In the genomic region with DNA sequence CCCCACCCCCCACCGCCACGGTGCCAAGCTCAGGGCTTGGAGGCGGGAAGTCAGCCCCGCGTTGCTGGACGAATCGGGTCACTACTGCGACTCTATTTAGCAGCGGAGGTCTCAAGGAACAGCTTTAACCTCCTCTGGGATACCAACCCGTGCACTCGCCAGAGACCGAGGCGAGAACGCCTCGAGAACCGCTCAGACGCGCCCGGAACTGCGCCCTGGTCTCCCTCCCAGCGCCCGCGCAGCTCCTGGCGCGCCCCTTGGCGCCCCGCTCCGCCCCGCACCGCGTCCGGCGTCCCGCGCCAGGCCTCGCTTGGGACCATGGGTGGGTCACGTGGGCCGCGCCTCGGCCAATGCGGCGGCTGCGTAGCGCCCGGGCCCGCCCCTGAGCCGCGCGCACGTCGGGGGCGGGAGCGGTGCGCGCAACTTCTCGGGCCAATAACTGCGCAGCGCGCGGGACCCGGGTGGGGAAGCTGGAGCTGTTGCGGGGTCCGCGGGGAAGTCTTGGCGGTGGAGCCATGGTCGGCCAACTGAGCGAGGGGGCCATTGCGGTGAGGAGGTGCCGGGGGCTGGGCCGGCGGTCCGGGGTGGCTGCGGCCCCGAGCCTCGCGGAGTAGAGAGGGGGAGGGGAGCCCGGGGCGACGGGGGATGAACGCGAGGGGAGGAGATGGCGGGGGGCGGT, we compare ENCODE assay signal across 1 cellular context.
TF ChIP-seq lines count a peak whose summit lies in the region.

Gene RPA1 (plus strand): TSS at position 427 of the 679 bp plus-strand sequence. CDS start 89 bp downstream, at position 516.
A gene with protein sequence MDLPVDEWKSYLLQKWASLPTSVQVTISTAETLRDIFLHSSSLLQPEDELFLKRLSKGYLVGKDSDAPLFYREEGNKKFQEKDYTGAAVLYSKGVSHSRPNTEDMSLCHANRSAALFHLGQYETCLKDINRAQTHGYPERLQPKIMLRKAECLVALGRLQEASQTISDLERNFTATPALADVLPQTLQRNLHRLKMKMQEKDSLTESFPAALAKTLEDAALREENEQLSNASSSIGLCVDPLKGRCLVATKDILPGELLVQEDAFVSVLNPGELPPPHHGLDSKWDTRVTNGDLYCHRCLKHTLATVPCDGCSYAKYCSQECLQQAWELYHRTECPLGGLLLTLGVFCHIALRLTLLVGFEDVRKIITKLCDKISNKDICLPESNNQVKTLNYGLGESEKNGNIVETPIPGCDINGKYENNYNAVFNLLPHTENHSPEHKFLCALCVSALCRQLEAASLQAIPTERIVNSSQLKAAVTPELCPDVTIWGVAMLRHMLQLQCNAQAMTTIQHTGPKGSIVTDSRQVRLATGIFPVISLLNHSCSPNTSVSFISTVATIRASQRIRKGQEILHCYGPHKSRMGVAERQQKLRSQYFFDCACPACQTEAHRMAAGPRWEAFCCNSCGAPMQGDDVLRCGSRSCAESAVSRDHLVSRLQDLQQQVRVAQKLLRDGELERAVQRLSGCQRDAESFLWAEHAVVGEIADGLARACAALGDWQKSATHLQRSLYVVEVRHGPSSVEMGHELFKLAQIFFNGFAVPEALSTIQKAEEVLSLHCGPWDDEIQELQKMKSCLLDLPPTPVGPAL (minus strand): TSS at position 324 of the 679 bp plus-strand sequence. CDS start 1,908 bp downstream, outside the sequence.

TF ChIP-seq in K562, 482 proteins besides CTCF, POLR2A, EP300 and RAD21 (continues in another document):
- TF ChIP-seq SIN3B (IDR thresholded peaks at IDR 0.05; ENCODE audit: low read depth): peak; percentile 51; the same call in 1 of the 2 replicates
- TF ChIP-seq HNRNPL (IDR thresholded peaks at IDR 0.05; ENCODE audit: low read depth, low read length): no peak
- TF ChIP-seq USF2 (CRISPR knock-in tag; IDR thresholded peaks at IDR 0.05): peak; percentile 91
- TF ChIP-seq, protein P1, sequence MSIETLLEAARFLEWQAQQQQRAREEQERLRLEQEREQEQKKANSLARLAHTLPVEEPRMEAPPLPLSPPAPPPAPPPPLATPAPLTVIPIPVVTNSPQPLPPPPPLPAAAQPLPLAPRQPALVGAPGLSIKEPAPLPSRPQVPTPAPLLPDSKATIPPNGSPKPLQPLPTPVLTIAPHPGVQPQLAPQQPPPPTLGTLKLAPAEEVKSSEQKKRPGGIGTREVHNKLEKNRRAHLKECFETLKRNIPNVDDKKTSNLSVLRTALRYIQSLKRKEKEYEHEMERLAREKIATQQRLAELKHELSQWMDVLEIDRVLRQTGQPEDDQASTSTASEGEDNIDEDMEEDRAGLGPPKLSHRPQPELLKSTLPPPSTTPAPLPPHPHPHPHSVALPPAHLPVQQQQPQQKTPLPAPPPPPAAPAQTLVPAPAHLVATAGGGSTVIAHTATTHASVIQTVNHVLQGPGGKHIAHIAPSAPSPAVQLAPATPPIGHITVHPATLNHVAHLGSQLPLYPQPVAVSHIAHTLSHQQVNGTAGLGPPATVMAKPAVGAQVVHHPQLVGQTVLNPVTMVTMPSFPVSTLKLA (conservative IDR thresholded peaks at IDR 0.05): peak; percentile 23 to 50; a peak in 2 of 4 replicates
- TF ChIP-seq, protein P2, sequence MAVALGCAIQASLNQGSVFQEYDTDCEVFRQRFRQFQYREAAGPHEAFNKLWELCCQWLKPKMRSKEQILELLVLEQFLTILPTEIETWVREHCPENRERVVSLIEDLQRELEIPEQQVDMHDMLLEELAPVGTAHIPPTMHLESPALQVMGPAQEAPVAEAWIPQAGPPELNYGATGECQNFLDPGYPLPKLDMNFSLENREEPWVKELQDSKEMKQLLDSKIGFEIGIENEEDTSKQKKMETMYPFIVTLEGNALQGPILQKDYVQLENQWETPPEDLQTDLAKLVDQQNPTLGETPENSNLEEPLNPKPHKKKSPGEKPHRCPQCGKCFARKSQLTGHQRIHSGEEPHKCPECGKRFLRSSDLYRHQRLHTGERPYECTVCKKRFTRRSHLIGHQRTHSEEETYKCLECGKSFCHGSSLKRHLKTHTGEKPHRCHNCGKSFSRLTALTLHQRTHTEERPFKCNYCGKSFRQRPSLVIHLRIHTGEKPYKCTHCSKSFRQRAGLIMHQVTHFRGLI (CRISPR knock-in tag; IDR thresholded peaks at IDR 0.05): no peak
- no peak for TF ChIP-seq WHSC1 (IDR thresholded peaks at IDR 0.05; ENCODE audit: low read length)
- no peak for TF ChIP-seq ZNF668 (CRISPR knock-in tag; IDR thresholded peaks at IDR 0.05)
- TF ChIP-seq ZNF707 (CRISPR knock-in tag; conservative IDR thresholded peaks at IDR 0.05): no peak
- no peak for TF ChIP-seq ZNF282 (CRISPR knock-in tag; IDR thresholded peaks at IDR 0.05)
- peak in 2 of 3 experiments; percentile 23 to 46 for TF ChIP-seq YY1 (IDR thresholded peaks at IDR 0.05; ENCODE audit: borderline replicate concordance in 1 of 3, control insufficient read depth in 1 of 3, extremely low read depth in 1 of 3, insufficient read depth in 3 of 3, insufficient read length in 1 of 3, insufficient replicate concordance in 2 of 3, low read depth in 1 of 3, low read length in 2 of 3)
- TF ChIP-seq SRF (CRISPR knock-in tag; IDR thresholded peaks at IDR 0.05): no peak
- TF ChIP-seq, protein P3, sequence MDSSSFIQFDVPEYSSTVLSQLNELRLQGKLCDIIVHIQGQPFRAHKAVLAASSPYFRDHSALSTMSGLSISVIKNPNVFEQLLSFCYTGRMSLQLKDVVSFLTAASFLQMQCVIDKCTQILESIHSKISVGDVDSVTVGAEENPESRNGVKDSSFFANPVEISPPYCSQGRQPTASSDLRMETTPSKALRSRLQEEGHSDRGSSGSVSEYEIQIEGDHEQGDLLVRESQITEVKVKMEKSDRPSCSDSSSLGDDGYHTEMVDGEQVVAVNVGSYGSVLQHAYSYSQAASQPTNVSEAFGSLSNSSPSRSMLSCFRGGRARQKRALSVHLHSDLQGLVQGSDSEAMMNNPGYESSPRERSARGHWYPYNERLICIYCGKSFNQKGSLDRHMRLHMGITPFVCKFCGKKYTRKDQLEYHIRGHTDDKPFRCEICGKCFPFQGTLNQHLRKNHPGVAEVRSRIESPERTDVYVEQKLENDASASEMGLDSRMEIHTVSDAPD (CRISPR knock-in tag; IDR thresholded peaks at IDR 0.05): no peak
- TF ChIP-seq ZBTB7A (IDR thresholded peaks at IDR 0.05; ENCODE audit: borderline replicate concordance, control insufficient read depth, low read depth, low read length): peak; percentile 50; the same call in 1 of the 2 replicates
- TF ChIP-seq NRF1 (conservative IDR thresholded peaks at IDR 0.05 in 1 of 2, IDR thresholded peaks at IDR 0.05 in 1 of 2): peak; percentile 90 to 92
- TF ChIP-seq ZNF561 (CRISPR knock-in tag; conservative IDR thresholded peaks at IDR 0.05): no peak
- 0 out of 2 replicates have a peak, but pooled peaks have one; percentile 29 for TF ChIP-seq NFIC (IDR thresholded peaks at IDR 0.05)
- TF ChIP-seq ZNF146 (CRISPR knock-in tag; IDR thresholded peaks at IDR 0.05; ENCODE audit: unreplicated experiment): no peak
- no peak for TF ChIP-seq MEF2D (tag; conservative IDR thresholded peaks at IDR 0.05; ENCODE audit: low read depth)
- peak; percentile 77 for TF ChIP-seq RBBP5 (IDR thresholded peaks at IDR 0.05; ENCODE audit: borderline replicate concordance, insufficient read depth, low read length, poor library complexity, severe bottlenecking)
- TF ChIP-seq, protein P4, sequence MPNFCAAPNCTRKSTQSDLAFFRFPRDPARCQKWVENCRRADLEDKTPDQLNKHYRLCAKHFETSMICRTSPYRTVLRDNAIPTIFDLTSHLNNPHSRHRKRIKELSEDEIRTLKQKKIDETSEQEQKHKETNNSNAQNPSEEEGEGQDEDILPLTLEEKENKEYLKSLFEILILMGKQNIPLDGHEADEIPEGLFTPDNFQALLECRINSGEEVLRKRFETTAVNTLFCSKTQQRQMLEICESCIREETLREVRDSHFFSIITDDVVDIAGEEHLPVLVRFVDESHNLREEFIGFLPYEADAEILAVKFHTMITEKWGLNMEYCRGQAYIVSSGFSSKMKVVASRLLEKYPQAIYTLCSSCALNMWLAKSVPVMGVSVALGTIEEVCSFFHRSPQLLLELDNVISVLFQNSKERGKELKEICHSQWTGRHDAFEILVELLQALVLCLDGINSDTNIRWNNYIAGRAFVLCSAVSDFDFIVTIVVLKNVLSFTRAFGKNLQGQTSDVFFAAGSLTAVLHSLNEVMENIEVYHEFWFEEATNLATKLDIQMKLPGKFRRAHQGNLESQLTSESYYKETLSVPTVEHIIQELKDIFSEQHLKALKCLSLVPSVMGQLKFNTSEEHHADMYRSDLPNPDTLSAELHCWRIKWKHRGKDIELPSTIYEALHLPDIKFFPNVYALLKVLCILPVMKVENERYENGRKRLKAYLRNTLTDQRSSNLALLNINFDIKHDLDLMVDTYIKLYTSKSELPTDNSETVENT (CRISPR knock-in tag; IDR thresholded peaks at IDR 0.05): peak; percentile 57; the same call in 1 of the 2 replicates
- TF ChIP-seq DPF2 (IDR thresholded peaks at IDR 0.05): no peak
- TF ChIP-seq TAF1 (IDR thresholded peaks at IDR 0.05; ENCODE audit: control insufficient read depth, extremely low read depth, insufficient read depth, low read length, severe bottlenecking): peak; percentile 47
- no peak for TF ChIP-seq SAFB (IDR thresholded peaks at IDR 0.05; ENCODE audit: borderline replicate concordance, low read depth, low read length)
- TF ChIP-seq POU5F1 (IDR thresholded peaks at IDR 0.05; ENCODE audit: borderline replicate concordance, low read depth, low read length, partially characterized antibody): no peak
- peak; percentile 84; the same call in 1 of the 2 replicates for TF ChIP-seq PHF8 (IDR thresholded peaks at IDR 0.05; ENCODE audit: borderline replicate concordance, low read length)
- no peak for TF ChIP-seq BMI1 (IDR thresholded peaks at IDR 0.05; ENCODE audit: low read length)
- TF ChIP-seq, protein P5, sequence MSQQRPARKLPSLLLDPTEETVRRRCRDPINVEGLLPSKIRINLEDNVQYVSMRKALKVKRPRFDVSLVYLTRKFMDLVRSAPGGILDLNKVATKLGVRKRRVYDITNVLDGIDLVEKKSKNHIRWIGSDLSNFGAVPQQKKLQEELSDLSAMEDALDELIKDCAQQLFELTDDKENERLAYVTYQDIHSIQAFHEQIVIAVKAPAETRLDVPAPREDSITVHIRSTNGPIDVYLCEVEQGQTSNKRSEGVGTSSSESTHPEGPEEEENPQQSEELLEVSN (IDR thresholded peaks at IDR 0.05; ENCODE audit: borderline replicate concordance in 1 of 2, extremely low read depth in 1 of 2, insufficient read depth in 1 of 2, insufficient read length in 1 of 2, low read depth in 1 of 2, low read length in 1 of 2, poor library complexity in 1 of 2, severe bottlenecking in 1 of 2): peak; percentile 80 to 87
- no peak for TF ChIP-seq ZNF785 (CRISPR knock-in tag; IDR thresholded peaks at IDR 0.05)
- no peak for TF ChIP-seq MYNN (IDR thresholded peaks at IDR 0.05)
- no peak for TF ChIP-seq MYNN (CRISPR knock-in tag; IDR thresholded peaks at IDR 0.05)
- no peak for TF ChIP-seq NFE2 (IDR thresholded peaks at IDR 0.05; ENCODE audit: low read depth)
- peak; percentile 67; the same call in 1 of the 2 replicates for TF ChIP-seq GATAD2B (IDR thresholded peaks at IDR 0.05; ENCODE audit: borderline replicate concordance)
- no peak for TF ChIP-seq SLC30A9 (CRISPR knock-in tag; IDR thresholded peaks at IDR 0.05)
- TF ChIP-seq ZNF408 (CRISPR knock-in tag; IDR thresholded peaks at IDR 0.05; ENCODE audit: low read depth): no peak
- no peak for TF ChIP-seq IRF1 (CRISPR knock-in tag; IDR thresholded peaks at IDR 0.05; ENCODE audit: borderline replicate concordance)
- no peak for TF ChIP-seq NFRKB (IDR thresholded peaks at IDR 0.05; ENCODE audit: low read depth)
- no peak for TF ChIP-seq CEBPG (CRISPR knock-in tag; IDR thresholded peaks at IDR 0.05)
- TF ChIP-seq CEBPG (tag; conservative IDR thresholded peaks at IDR 0.05 in 1 of 2, IDR thresholded peaks at IDR 0.05 in 1 of 2): no peak
- no peak for TF ChIP-seq ARNT (IDR thresholded peaks at IDR 0.05)
- TF ChIP-seq ZNF41 (CRISPR knock-in tag; conservative IDR thresholded peaks at IDR 0.05): no peak
- TF ChIP-seq, protein P6, sequence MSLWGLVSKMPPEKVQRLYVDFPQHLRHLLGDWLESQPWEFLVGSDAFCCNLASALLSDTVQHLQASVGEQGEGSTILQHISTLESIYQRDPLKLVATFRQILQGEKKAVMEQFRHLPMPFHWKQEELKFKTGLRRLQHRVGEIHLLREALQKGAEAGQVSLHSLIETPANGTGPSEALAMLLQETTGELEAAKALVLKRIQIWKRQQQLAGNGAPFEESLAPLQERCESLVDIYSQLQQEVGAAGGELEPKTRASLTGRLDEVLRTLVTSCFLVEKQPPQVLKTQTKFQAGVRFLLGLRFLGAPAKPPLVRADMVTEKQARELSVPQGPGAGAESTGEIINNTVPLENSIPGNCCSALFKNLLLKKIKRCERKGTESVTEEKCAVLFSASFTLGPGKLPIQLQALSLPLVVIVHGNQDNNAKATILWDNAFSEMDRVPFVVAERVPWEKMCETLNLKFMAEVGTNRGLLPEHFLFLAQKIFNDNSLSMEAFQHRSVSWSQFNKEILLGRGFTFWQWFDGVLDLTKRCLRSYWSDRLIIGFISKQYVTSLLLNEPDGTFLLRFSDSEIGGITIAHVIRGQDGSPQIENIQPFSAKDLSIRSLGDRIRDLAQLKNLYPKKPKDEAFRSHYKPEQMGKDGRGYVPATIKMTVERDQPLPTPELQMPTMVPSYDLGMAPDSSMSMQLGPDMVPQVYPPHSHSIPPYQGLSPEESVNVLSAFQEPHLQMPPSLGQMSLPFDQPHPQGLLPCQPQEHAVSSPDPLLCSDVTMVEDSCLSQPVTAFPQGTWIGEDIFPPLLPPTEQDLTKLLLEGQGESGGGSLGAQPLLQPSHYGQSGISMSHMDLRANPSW (CRISPR knock-in tag; IDR thresholded peaks at IDR 0.05): no peak
- peak; percentile 29 for TF ChIP-seq NEUROD1 (IDR thresholded peaks at IDR 0.05; ENCODE audit: borderline replicate concordance, low read depth, low read length, partially characterized antibody)
- no peak for TF ChIP-seq ZNF778 (CRISPR knock-in tag; IDR thresholded peaks at IDR 0.05)
